ENCODE assay signal across 8 cellular contexts in the genomic region with DNA sequence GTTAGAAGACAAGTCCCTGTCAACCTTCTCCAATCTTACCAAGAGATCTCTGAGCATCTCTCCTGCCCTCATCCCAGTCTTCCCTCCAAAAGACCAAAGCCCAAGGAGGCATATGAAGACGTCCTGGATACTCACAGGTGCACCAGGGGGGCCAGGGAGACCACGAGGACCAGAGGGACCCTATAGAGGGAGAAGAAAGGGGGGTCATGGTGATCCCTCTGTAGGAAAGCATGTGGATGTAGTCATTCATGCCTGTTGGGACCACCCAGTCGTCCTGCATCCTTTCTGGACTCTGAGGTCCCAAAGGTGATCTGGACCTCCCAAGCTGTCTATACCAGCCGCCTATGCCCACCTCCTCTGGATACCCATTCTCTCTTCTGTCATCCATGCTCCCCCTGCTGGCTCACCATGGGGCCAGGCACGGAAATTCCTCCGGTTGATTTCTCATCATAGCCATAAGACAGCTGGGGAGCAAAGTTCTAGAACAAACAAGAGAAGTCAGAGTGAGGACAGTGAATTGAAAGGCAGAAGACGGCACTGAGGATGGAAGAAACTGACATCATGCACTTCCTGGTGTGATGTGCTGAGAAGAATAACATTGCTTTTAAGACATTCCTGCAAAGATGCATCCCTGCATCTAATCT. TPM values are rescaled to one million over a fixed set of nuclear protein-coding genes. Genes with fewer than 3 reads are reported as not detected.
A peak's percentile ranks its signal among the peaks of the same experiment; 100 is the strongest.
DNase-seq lines count a peak whose midpoint lies in the region; ATAC-seq and TF ChIP-seq lines count a peak whose summit lies in the region.

No MANE protein-coding gene starts in this region.

- DNase-seq in CD14-positive monocyte (ENCODE audit: low spot score): no peak
- peak; percentile 76 for DNase-seq in HFFc6
- DNase-seq in RWPE2 (ENCODE audit: low spot score): no peak
- DNase-seq in activated naive CD4-positive, alpha-beta T cell treated with Interleukin-2 at 50 U/mL for 16 hours: peak; percentile 60
- peak; percentile 68 for DNase-seq in left cardiac atrium
- no peak for DNase-seq in skeletal muscle cell (ENCODE audit: low read depth)

- ATAC-seq in RWPE2 (ENCODE audit: low read depth): no peak
- no peak for ATAC-seq in left cardiac atrium
- ATAC-seq in GM18511 (IDR thresholded peaks at IDR 0.05; ENCODE audit: unreplicated experiment): no peak
- ATAC-seq in HG03520 (IDR thresholded peaks at IDR 0.05; ENCODE audit: unreplicated experiment): no peak

- H3K27me3 Mint-ChIP-seq in CD14-positive monocyte (ENCODE audit: low read depth in 3 of 3): peaks cover 43 to 67% (median 54%) of the 10 kb centered on the region in 3 donors
- H3K27me3 Mint-ChIP-seq in HFFc6 (ENCODE audit: insufficient read depth): peaks cover 65% of the 10 kb centered on the region

- peaks cover 19% of the 10 kb centered on the region for H3K4me1 Mint-ChIP-seq in CD14-positive monocyte
- H3K4me1 Mint-ChIP-seq in HFFc6 (ENCODE audit: low read depth): peaks cover 71% of the 10 kb centered on the region

- peak; percentile 82 for TF ChIP-seq CTCF in CD14-positive monocyte (IDR thresholded peaks at IDR 0.05)
- peak; percentile 85 for TF ChIP-seq CTCF in HFFc6 (IDR thresholded peaks at IDR 0.05)
- TF ChIP-seq CTCF in RWPE2 (IDR thresholded peaks at IDR 0.05; ENCODE audit: poor library complexity, severe bottlenecking): peak; percentile 81

- peaks cover 4% of the 10 kb centered on the region for H3K4me1 ChIP-seq in RWPE2 (ENCODE audit: insufficient read depth, poor library complexity, severe bottlenecking)

- H3K4me3 Mint-ChIP-seq in CD14-positive monocyte (no peak overlapping the region), HFFc6 (peak overlapping the region; percentile 100)

- no peaks in the 10 kb centered on the region for H3K9me3 ChIP-seq in RWPE2 (ENCODE audit: severe bottlenecking)

- peaks cover 13% of the 10 kb centered on the region; the same call in 1 of the 2 replicates for H3K36me3 ChIP-seq in RWPE2 (ENCODE audit: low read depth)

- H3K4me3 ChIP-seq in RWPE2 (ENCODE audit: severe bottlenecking) (no peak overlapping the region), skeletal muscle cell (ENCODE audit: low read depth, low read length) (peak overlapping the region; percentile 98)

- H3K9me3 Mint-ChIP-seq in CD14-positive monocyte (peaks cover 0 to 9% (median 6%) of the 10 kb centered on the region in 7 donors), HFFc6 (peaks cover 27% of the 10 kb centered on the region)

- intact Hi-C loops in CD14-positive monocyte (cut with micrococcal nuclease): loop anchor here in 1 of 2 donors (5.0 kb wide), 1 partner anchor 36 kb away; no protein-coding TSS in a partner anchor
- intact Hi-C loops in left cardiac atrium (cut with DNase I): no loop called here

- H3K27me3 ChIP-seq in RWPE2 (ENCODE audit: insufficient read depth, poor library complexity, severe bottlenecking): no peaks in the 10 kb centered on the region

- H3K36me3 Mint-ChIP-seq in CD14-positive monocyte: peaks cover 5 to 8% of the 10 kb centered on the region in 2 donors
- H3K36me3 Mint-ChIP-seq in HFFc6 (ENCODE audit: low read depth): peaks cover 76% of the 10 kb centered on the region

- H3K27ac Mint-ChIP-seq in CD14-positive monocyte (no peak overlapping the region), HFFc6 (peak overlapping the region; percentile 100)

- no peak overlapping the region for H3K27ac ChIP-seq in RWPE2 (ENCODE audit: poor library complexity, severe bottlenecking)

RNA-seq across cellular contexts. Expression of a gene that starts 3.3 kb away (rescaled TPM):
- not detected for polyA plus RNA-seq in CD14-positive monocyte
- 1,000 to 10,000 TPM; 4,948 to 7,804 (median 5,240) TPM for total RNA-seq in HFFc6 (2021; fragmentation: NEBNext Ultra II Directional; extraction: Animal tissue kit (Norgen Biotek cat#: 25700))
- 100 to 1,000 TPM; 106 to 151 TPM for total RNA-seq in left cardiac atrium

RNA-seq across cellular contexts. Expression of a gene that starts 32.3 kb away (rescaled TPM):
- under 1 TPM; 0.53 to 0.89 TPM for polyA plus RNA-seq in CD14-positive monocyte
- total RNA-seq in HFFc6 (2021; fragmentation: NEBNext Ultra II Directional; extraction: Animal tissue kit (Norgen Biotek cat#: 25700)): under 1 TPM; 0.28 to 0.91 (median 0.76) TPM
- 100 to 1,000 TPM in 1 of 2 donors, 10 to 100 TPM in 1; 96.3 to 131 TPM for total RNA-seq in left cardiac atrium

RNA-seq across cellular contexts. Expression of a gene that starts 47.7 kb away (rescaled TPM):
- 1 to 10 TPM in 1 of 2 donors, under 1 TPM in 1; 0.61 to 1.3 TPM for polyA plus RNA-seq in CD14-positive monocyte
- 10 to 100 TPM; 66.4 to 78.5 (median 68.7) TPM for total RNA-seq in HFFc6 (2021; fragmentation: NEBNext Ultra II Directional; extraction: Animal tissue kit (Norgen Biotek cat#: 25700))
- 10 to 100 TPM; 35.8 to 43.4 TPM for total RNA-seq in left cardiac atrium

Comparison
In these comparisons a context has a peak if more than half of its experiments do, and no peak if none do; other contexts are left out.
1. DNase-seq: peak in HFFc6 (single experiment), activated naive CD4-positive, alpha-beta T cell treated with Interleukin-2 at 50 U/mL for 16 hours (single experiment) and left cardiac atrium (single experiment); none in CD14-positive monocyte (single experiment), RWPE2 (single experiment) and skeletal muscle cell (single experiment).
2. RNA of a gene that starts 3.3 kb away (total RNA-seq): 4,948 to 7,804 TPM in HFFc6; 106 to 151 TPM in left cardiac atrium; every median in the first group is over 10 times any median in the second.
3. RNA of a gene that starts 32.3 kb away (total RNA-seq): 96.3 to 131 TPM in left cardiac atrium; 0.28 to 0.91 TPM in HFFc6; every median in the first group is over 10 times any median in the second.
4. Peak in every context shown above with its lines, with median percentiles within 50 percentile points of each other: CTCF ChIP-seq.